Comparison of ENCODE assay signal across 16 cellular contexts in the genomic region with DNA sequence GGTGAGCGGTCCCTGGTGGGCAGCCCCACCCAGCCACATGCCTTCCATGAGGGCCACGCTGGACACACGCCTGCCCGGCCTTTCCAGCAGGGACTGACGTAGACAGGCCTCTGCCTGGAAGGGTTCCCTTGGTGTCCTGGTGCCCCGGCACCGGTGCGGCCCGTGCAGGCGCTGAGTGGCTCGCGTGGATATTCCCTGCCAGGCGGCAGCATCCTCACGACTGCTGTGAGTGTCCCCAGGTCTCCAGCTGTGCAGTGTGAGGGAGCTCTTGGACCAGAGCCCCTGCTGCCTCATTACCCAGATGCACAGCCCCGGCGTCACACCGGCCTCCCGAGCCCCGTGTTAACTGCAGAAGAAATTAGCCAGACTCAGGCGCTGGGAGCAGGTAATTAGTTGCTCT.
"Had no signal": no experiment of that assay in that cellular context is flagged by ENCODE, and none has a peak within 500 bp of the region (broad histone marks: within the 10 kb centered on the region; RNA-seq: fewer than 3 reads in every experiment).

No MANE protein-coding gene starts in this region.

- H3K4me1 ChIP-seq: esophagus squamous epithelium, lower lobe of right lung, spleen, tibial artery had no signal

- H3K4me3 ChIP-seq: esophagus squamous epithelium, lower lobe of right lung, spleen, tibial artery had no signal

- DNase-seq: activated CD4-positive, alpha-beta T cell treated with anti-CD3 and anti-CD28 coated beads, Interleukin-2, amount 10 ng/mL, durations not matched to agents 24 days and 14 days; activated CD8-positive, alpha-beta T cell treated with anti-CD3 and anti-CD28 coated beads, Interleukin-2, amount 10 ng/mL, durations not matched to agents 7 days and 5 days; activated naive CD4-positive, alpha-beta T cell treated with anti-CD3 and anti-CD28 coated beads for 36 hours; activated T-cell treated with anti-CD3 and anti-CD28 coated beads, Interleukin-2, amount 50 U/mL, for 24 hours; effector memory CD4-positive, alpha-beta T cell; esophagus squamous epithelium; islet precursor cell; lower lobe of right lung; retina; spleen; stimulated activated CD4-positive, alpha-beta T cell treated with anti-CD3 and anti-CD28 coated beads, Interleukin-4, amount 100 ng/mL, for 4 hours; stimulated activated naive B cell treated with anti-CD40 and anti-IgM and Interleukin-4, amounts not matched to agents 10 μg/mL and 1 μg/mL and 100 μg/mL, for 72 hours; T-helper 1 cell; T1000; tibial artery had no signal

- H3K9me3 ChIP-seq: esophagus squamous epithelium, lower lobe of right lung, spleen, tibial artery had no signal

- H3K36me3 ChIP-seq: esophagus squamous epithelium, lower lobe of right lung, spleen, tibial artery had no signal

- H3K27ac ChIP-seq: esophagus squamous epithelium, lower lobe of right lung, spleen, tibial artery had no signal

- ATAC-seq: activated CD8-positive, alpha-beta T cell treated with anti-CD3 and anti-CD28 coated beads, Interleukin-2, amount 10 ng/mL, durations not matched to agents 7 days and 5 days; lower lobe of right lung; natural killer cell treated with Interleukin-12 subunit alpha and Interleukin-12 subunit beta and Interleukin-15 and Interleukin-18, amount 100 ng/mL, for 72 hours; stimulated activated naive B cell treated with anti-CD40 and anti-IgM and Interleukin-4, amounts not matched to agents 10 μg/mL and 1 μg/mL and 100 μg/mL, for 72 hours had no signal
